Comparison of ENCODE assay signal across 10 cellular contexts in genomic region chr6:55868910-55869479, GRCh38. TPM values are rescaled to one million over a fixed set of nuclear protein-coding genes. Genes with fewer than 3 reads are reported as not detected.
DNase-seq lines count a peak whose midpoint lies in the region; ATAC-seq and TF ChIP-seq lines count a peak whose summit lies in the region.
"Had no signal": no experiment of that assay in that cellular context is flagged by ENCODE, and none has a peak within 500 bp of the region (broad histone marks: within the 10 kb centered on the region; RNA-seq: fewer than 3 reads in every experiment).

No MANE protein-coding gene starts in this region.

- no peaks in the 10 kb centered on the region for H3K9me3 ChIP-seq in ascending aorta
- H3K9me3 ChIP-seq: BLaER1 treated with 17β-estradiol and CSF1 and Interleukin-3, amounts not matched to agents 10 nM and 100 nM had no signal

- CTCF ChIA-PET in RWPE1 (lab: Yijun Ruan, JAX): interaction anchor here (0.8 kb wide), 1 partner anchor 83 kb away, joined by 3 read pairs; no protein-coding TSS in a partner anchor

- H3K4me3 ChIP-seq in ascending aorta: no peak overlapping the region
- H3K4me3 ChIP-seq: BLaER1 treated with 17β-estradiol and CSF1 and Interleukin-3, amounts not matched to agents 10 nM and 100 nM; lung had no signal

- POLR2A ChIA-PET in RWPE1 (lab: Yijun Ruan, JAX; ENCODE audit: low non-redundant PET): interaction anchor here (0.6 kb wide), 1 partner anchor 268 kb away, joined by 3 read pairs; no protein-coding TSS in a partner anchor

- H3K27ac ChIP-seq in RWPE1: no peak overlapping the region
- H3K27ac ChIP-seq in ascending aorta: no peak overlapping the region
- H3K27ac ChIP-seq: BLaER1 treated with 17β-estradiol and CSF1 and Interleukin-3, amounts not matched to agents 10 nM and 100 nM had no signal

- no peaks in the 10 kb centered on the region for H3K27me3 Mint-ChIP-seq in activated T-cell treated with anti-CD3 and anti-CD28 coated beads, Interleukin-2, amount 50 U/mL, for 72 hours (ENCODE audit: low read depth)
- H3K27me3 Mint-ChIP-seq in activated T-cell treated with anti-CD3 and anti-CD28 coated beads, Interleukin-2, amount 50 U/mL, for 24 hours: no peaks in the 10 kb centered on the region

- H3K9me3 Mint-ChIP-seq in activated T-cell treated with anti-CD3 and anti-CD28 coated beads, Interleukin-2, amount 50 U/mL, for 72 hours: peaks cover 1 to 5% of the 10 kb centered on the region in 2 donors
- H3K9me3 Mint-ChIP-seq in activated T-cell treated with anti-CD3 and anti-CD28 coated beads, Interleukin-2, amount 50 U/mL, for 24 hours: peaks cover 7% of the 10 kb centered on the region

- TF ChIP-seq CTCF in RWPE1 (conservative IDR thresholded peaks at IDR 0.05; ENCODE audit: low read depth): no peak
- TF ChIP-seq CTCF in ascending aorta (IDR thresholded peaks at IDR 0.05): no peak

- no peak overlapping the region for H3K27ac Mint-ChIP-seq in activated T-cell treated with anti-CD3 and anti-CD28 coated beads, Interleukin-2, amount 50 U/mL, for 72 hours
- no peak overlapping the region for H3K27ac Mint-ChIP-seq in activated T-cell treated with anti-CD3 and anti-CD28 coated beads, Interleukin-2, amount 50 U/mL, for 24 hours

- no peaks in the 10 kb centered on the region for H3K36me3 ChIP-seq in ascending aorta
- H3K36me3 ChIP-seq: BLaER1 treated with 17β-estradiol and CSF1 and Interleukin-3, amounts not matched to agents 10 nM and 100 nM had no signal

- peak; percentile 97 to 98 for ATAC-seq in activated T-cell treated with anti-CD3 and anti-CD28 coated beads, Interleukin-2, amount 50 U/mL, for 72 hours (replicated peaks in 1 of 2)
- ATAC-seq in HG02970 (IDR thresholded peaks at IDR 0.05; ENCODE audit: low FRiP score, unreplicated experiment): peak; percentile 96

- no peaks in the 10 kb centered on the region for H3K4me1 ChIP-seq in ascending aorta
- H3K4me1 ChIP-seq: BLaER1 treated with 17β-estradiol and CSF1 and Interleukin-3, amounts not matched to agents 10 nM and 100 nM had no signal

- H3K36me3 Mint-ChIP-seq in activated T-cell treated with anti-CD3 and anti-CD28 coated beads, Interleukin-2, amount 50 U/mL, for 72 hours (ENCODE audit: insufficient read depth in 2 of 2): no peaks in the 10 kb centered on the region
- no peaks in the 10 kb centered on the region for H3K36me3 Mint-ChIP-seq in activated T-cell treated with anti-CD3 and anti-CD28 coated beads, Interleukin-2, amount 50 U/mL, for 24 hours (ENCODE audit: low read depth)

- peaks cover 12% of the 10 kb centered on the region for H3K4me1 Mint-ChIP-seq in activated T-cell treated with anti-CD3 and anti-CD28 coated beads, Interleukin-2, amount 50 U/mL, for 72 hours (ENCODE audit: low read depth)
- peaks cover 3% of the 10 kb centered on the region for H3K4me1 Mint-ChIP-seq in activated T-cell treated with anti-CD3 and anti-CD28 coated beads, Interleukin-2, amount 50 U/mL, for 24 hours (ENCODE audit: low read depth)

- peak overlapping the region; percentile 7 to 24 for H3K4me3 Mint-ChIP-seq in activated T-cell treated with anti-CD3 and anti-CD28 coated beads, Interleukin-2, amount 50 U/mL, for 72 hours
- no peak overlapping the region for H3K4me3 Mint-ChIP-seq in activated T-cell treated with anti-CD3 and anti-CD28 coated beads, Interleukin-2, amount 50 U/mL, for 24 hours

- DNase-seq in activated T-cell treated with anti-CD3 and anti-CD28 coated beads, Interleukin-2, amount 50 U/mL, for 72 hours: peak; percentile 33 to 54
- no peak for DNase-seq in activated T-cell treated with anti-CD3 and anti-CD28 coated beads, Interleukin-2, amount 50 U/mL, for 24 hours
- DNase-seq in RWPE1 (ENCODE audit: low spot score): peak; percentile 58
- DNase-seq in retina: peak; percentile 34
- DNase-seq in ascending aorta (ENCODE audit: low spot score in 2 of 2): no peak
- no peak for DNase-seq in epidermal melanocyte (ENCODE audit: insufficient read length, low spot score)
- DNase-seq in iPS-NIHi11 (ENCODE audit: low spot score): no peak

- intact Hi-C loops in ascending aorta (cut with DNase I): no loop called here

- H3K27me3 ChIP-seq in ascending aorta: no peaks in the 10 kb centered on the region
- H3K27me3 ChIP-seq: BLaER1 treated with 17β-estradiol and CSF1 and Interleukin-3, amounts not matched to agents 10 nM and 100 nM had no signal

RNA-seq across cellular contexts. Expression of gene BMP5, which starts 6.4 kb away (rescaled TPM):
- total RNA-seq in activated T-cell treated with anti-CD3 and anti-CD28 coated beads, Interleukin-2, amount 50 U/mL, for 72 hours: not detected
- not detected for total RNA-seq in ascending aorta

Comparison
In these comparisons a context has a peak if more than half of its experiments do, and no peak if none do; other contexts are left out.
1. DNase-seq: peak in activated T-cell treated with anti-CD3 and anti-CD28 coated beads, Interleukin-2, amount 50 U/mL, for 72 hours (2 of 2), RWPE1 (single experiment) and retina (single experiment); none in activated T-cell treated with anti-CD3 and anti-CD28 coated beads, Interleukin-2, amount 50 U/mL, for 24 hours (single experiment), ascending aorta (0 of 2), epidermal melanocyte (single experiment) and iPS-NIHi11 (single experiment).